9 cellular contexts compared by ENCODE assay signal in the genomic region with DNA sequence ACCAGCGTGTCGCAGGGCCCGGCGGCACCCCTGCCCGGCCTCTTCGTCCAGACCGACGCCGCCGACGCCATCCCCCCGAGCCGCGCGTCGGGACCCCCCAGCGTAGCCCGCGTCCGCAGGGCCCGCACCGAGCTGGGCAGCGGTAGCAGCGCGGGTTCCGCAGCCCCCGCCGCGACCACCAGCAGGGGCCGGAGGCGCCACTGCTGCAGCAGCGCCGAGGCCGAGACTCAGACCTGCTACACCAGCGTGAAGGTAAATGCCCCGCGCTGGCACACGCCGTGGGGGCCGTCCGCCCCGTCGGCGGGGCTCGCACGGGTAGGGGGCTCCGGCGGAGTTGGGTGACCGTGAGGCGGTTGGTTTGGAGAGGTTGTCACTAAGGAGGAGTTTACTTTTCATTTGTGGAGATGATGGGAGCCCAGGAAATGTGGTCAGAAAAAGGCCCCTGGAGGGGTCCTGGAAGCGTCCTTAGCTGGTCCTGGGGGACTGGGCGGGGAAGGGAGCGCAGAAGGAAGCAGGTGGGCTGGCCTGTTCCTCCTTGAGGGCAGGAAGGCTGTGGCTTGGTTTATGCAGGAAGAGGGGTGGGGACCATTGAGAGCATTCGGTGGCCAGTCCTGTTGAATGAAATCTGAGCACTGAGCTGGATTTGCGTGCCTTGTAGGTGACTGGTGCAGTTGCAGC. TPM values are rescaled to one million over a fixed set of nuclear protein-coding genes. Genes with fewer than 3 reads are reported as not detected.
DNase-seq lines count a peak whose midpoint lies in the region; ATAC-seq and TF ChIP-seq lines count a peak whose summit lies in the region.
"Had no signal": no experiment of that assay in that cellular context is flagged by ENCODE, and none has a peak within 500 bp of the region (broad histone marks: within the 10 kb centered on the region; RNA-seq: fewer than 3 reads in every experiment).

No MANE protein-coding gene starts in this region.

- H3K4me1 Mint-ChIP-seq in CD14-positive monocyte (peaks cover 15% of the 10 kb centered on the region), neural crest cell (peaks cover 5% of the 10 kb centered on the region)

- H3K4me3 ChIP-seq in MG63 (peak overlapping the region; percentile 27; the same call in 1 of the 2 replicates), duodenal mucosa (ENCODE audit: low read depth in 1 of 2, low read length in 2 of 2) (peak overlapping the region; percentile 54 to 57)

- H3K27ac Mint-ChIP-seq in CD14-positive monocyte = peak overlapping the region in 2 of 7 donors; percentile 35 to 73
- no peak overlapping the region for H3K27ac Mint-ChIP-seq in neural crest cell (ENCODE audit: unreplicated experiment)

- H3K9ac ChIP-seq in duodenal mucosa (ENCODE audit: low read depth in 1 of 2, low read length in 2 of 2) = peak overlapping the region in 1 of 2 donors; percentile 20

- H3K4me3 Mint-ChIP-seq in CD14-positive monocyte (peak overlapping the region; percentile 87 to 94), neural crest cell (peak overlapping the region; percentile 17)

- intact Hi-C loops in CD14-positive monocyte (cut with micrococcal nuclease) = no loop called here

- H3K36me3 Mint-ChIP-seq in CD14-positive monocyte = peaks cover 0 to 7% of the 10 kb centered on the region in 2 donors
- H3K36me3 Mint-ChIP-seq in neural crest cell (ENCODE audit: low read depth) = peaks cover 13% of the 10 kb centered on the region

- H3K27ac ChIP-seq in duodenal mucosa (ENCODE audit: low read depth, low read length) = no peak overlapping the region

- ATAC-seq in HG03039 (IDR thresholded peaks at IDR 0.05; ENCODE audit: unreplicated experiment) (no peak), GM18870 (IDR thresholded peaks at IDR 0.05; ENCODE audit: unreplicated experiment) (no peak), GM21723 (IDR thresholded peaks at IDR 0.05; ENCODE audit: unreplicated experiment) (no peak)

- H3K9me3 Mint-ChIP-seq in CD14-positive monocyte (peaks cover 0 to 14% (median 6%) of the 10 kb centered on the region in 7 donors), neural crest cell (no peaks in the 10 kb centered on the region)

- H3K27me3 Mint-ChIP-seq in CD14-positive monocyte (ENCODE audit: low read depth in 3 of 3) (peaks cover 38 to 48% (median 46%) of the 10 kb centered on the region in 3 donors), neural crest cell (ENCODE audit: low read depth) (peaks cover 78% of the 10 kb centered on the region)

- H3K4me1 ChIP-seq in duodenal mucosa (ENCODE audit: control insufficient read depth in 1 of 2, insufficient read depth in 2 of 2, low read length in 2 of 2) = peaks cover 7% of the 10 kb centered on the region in 2 donors

- H3K27me3 ChIP-seq in MG63 (peaks cover 5% of the 10 kb centered on the region; the same call in 1 of the 2 replicates), duodenal mucosa (ENCODE audit: control insufficient read depth in 1 of 2, insufficient read depth in 2 of 2, low read length in 2 of 2) (peaks cover 37 to 45% of the 10 kb centered on the region in 2 donors)

- DNase-seq in CD14-positive monocyte (ENCODE audit: low spot score) (no peak), MG63 (no peak), neural crest cell (ENCODE audit: low read depth, low spot score) (no peak)
- DNase-seq in activated CD4-positive, CD25-positive, alpha-beta regulatory T cell treated with anti-CD3 and anti-CD28 coated beads, Interleukin-2, amount 50 U/mL, for 72 hours = no peak

- no peaks in the 10 kb centered on the region for H3K36me3 ChIP-seq in MG63
- no peaks in the 10 kb centered on the region for H3K36me3 ChIP-seq in duodenal mucosa (ENCODE audit: control insufficient read depth in 1 of 2, insufficient read depth in 2 of 2, low read length in 2 of 2)

- TF ChIP-seq CTCF in CD14-positive monocyte (IDR thresholded peaks at IDR 0.05) (no peak), neural crest cell (conservative IDR thresholded peaks at IDR 0.05) (no peak)

- H3K9me3 ChIP-seq in MG63 (no peaks in the 10 kb centered on the region), duodenal mucosa (ENCODE audit: control insufficient read depth in 1 of 2, low read length in 2 of 2) (no peaks in the 10 kb centered on the region)

RNA-seq across cellular contexts. Expression of a gene that starts 0.7 kb away (rescaled TPM):
- under 1 TPM; 0.11 to 0.29 TPM for polyA plus RNA-seq in CD14-positive monocyte
- total RNA-seq in MG63 (2014; rRNA removed; shearing (Covaris generic); ENCODE audit: low replicate concordance) = 0.26 and 0.62 TPM in 2 replicates
- total RNA-seq in neural crest cell = 0.44 and 1.1 TPM in 2 replicates
- total RNA-seq: dermis microvascular lymphatic vessel endothelial cell had no signal
